Comparison of ENCODE assay signal across 8 cellular contexts in genomic region chr3:57596495-57597239, GRCh38. TPM values are rescaled to one million over a fixed set of nuclear protein-coding genes. Genes with fewer than 3 reads are reported as not detected.
DNase-seq lines count a peak whose midpoint lies in the region; ATAC-seq and TF ChIP-seq lines count a peak whose summit lies in the region.

No MANE protein-coding gene starts in this region.

- peaks cover 45% of the 10 kb centered on the region for H3K4me1 Mint-ChIP-seq in activated naive CD8-positive, alpha-beta T cell treated with anti-CD3 and anti-CD28 coated beads, Interleukin-2, amount 50 U/mL, for 24 hours

- no peak for TF ChIP-seq CTCF in ovary (IDR thresholded peaks at IDR 0.05)

- peak overlapping the region; percentile 100 for H3K27ac Mint-ChIP-seq in activated naive CD8-positive, alpha-beta T cell treated with anti-CD3 and anti-CD28 coated beads, Interleukin-2, amount 50 U/mL, for 24 hours

- H3K27ac ChIP-seq in ovary (peak overlapping the region; percentile 83 to 97), thymus (ENCODE audit: low read depth) (peak overlapping the region; percentile 99)

- peak; percentile 7 for ATAC-seq in HG03571 (IDR thresholded peaks at IDR 0.05; ENCODE audit: unreplicated experiment)
- peak; percentile 1 for ATAC-seq in activated naive CD8-positive, alpha-beta T cell treated with anti-CD3 and anti-CD28 coated beads, Interleukin-2, amount 50 U/mL, for 24 hours
- peak; percentile 74 for ATAC-seq in Right ventricle myocardium superior (ENCODE audit: poor library complexity)

- H3K4me3 ChIP-seq in ovary (peak overlapping the region; percentile 97), thymus (ENCODE audit: low read length) (peak overlapping the region; percentile 85)

- WGBS in ovary, 3 donors, result 0 to 1% (median 0%) methylated on average over 33 to 35 of the region's 35 CpGs
- WGBS in thymus, result under 1% methylated on average over 35 of the region's 35 CpGs

- H3K9me3 ChIP-seq in ovary (no peaks in the 10 kb centered on the region), thymus (ENCODE audit: control insufficient read depth) (no peaks in the 10 kb centered on the region)

- peaks cover 33% of the 10 kb centered on the region for H3K36me3 Mint-ChIP-seq in activated naive CD8-positive, alpha-beta T cell treated with anti-CD3 and anti-CD28 coated beads, Interleukin-2, amount 50 U/mL, for 24 hours (ENCODE audit: low read depth)

- peak overlapping the region; percentile 98 for H3K4me3 Mint-ChIP-seq in activated naive CD8-positive, alpha-beta T cell treated with anti-CD3 and anti-CD28 coated beads, Interleukin-2, amount 50 U/mL, for 24 hours

- TF ChIP-seq POLR2A in ovary (IDR thresholded peaks at IDR 0.05), result no peak

- H3K36me3 ChIP-seq in ovary, result no peaks in the 10 kb centered on the region
- H3K36me3 ChIP-seq in thymus (ENCODE audit: control insufficient read depth, insufficient read depth), result no peaks in the 10 kb centered on the region

- H3K9me3 Mint-ChIP-seq in activated naive CD8-positive, alpha-beta T cell treated with anti-CD3 and anti-CD28 coated beads, Interleukin-2, amount 50 U/mL, for 24 hours, result no peaks in the 10 kb centered on the region

- DNase-seq in NCI-H1417 (lab: John Stamatoyannopoulos, UW), result peak; percentile 3 to 42 (median 40)
- DNase-seq in NCI-H1417 treated with DMSO at 0.1 percent for 48 hours (lab: John Stamatoyannopoulos, UW), result no peak
- peak; percentile 61 for DNase-seq in SKM-1 (lab: John Stamatoyannopoulos, UW; ENCODE audit: unreplicated experiment)
- peak; percentile 63 for DNase-seq in activated naive CD8-positive, alpha-beta T cell treated with anti-CD3 and anti-CD28 coated beads, Interleukin-2, amount 50 U/mL, for 24 hours
- peak; percentile 90 for DNase-seq in Right ventricle myocardium superior
- DNase-seq in ovary, result peak; percentile 68 to 84 (median 77)

- intact Hi-C loops in Right ventricle myocardium superior (cut with DNase I), result loop anchor here (5.0 kb wide), 2 partner anchors 39 to 161 kb away; partner anchors contain the start of genes PDE12 and SLMAP
- intact Hi-C loops in ovary (cut with DNase I), result loop anchor here in 1 of 4 donors (2.0 kb wide), 2 partner anchors 40 to 96 kb away; partner anchors contain the start of genes DENND6A and PDE12

- no peak for TF ChIP-seq EP300 in ovary (IDR thresholded peaks at IDR 0.05)

- H3K27me3 ChIP-seq in ovary (no peaks in the 10 kb centered on the region), thymus (ENCODE audit: control insufficient read depth, insufficient read depth) (no peaks in the 10 kb centered on the region)

- peaks cover 3% of the 10 kb centered on the region for H3K27me3 Mint-ChIP-seq in activated naive CD8-positive, alpha-beta T cell treated with anti-CD3 and anti-CD28 coated beads, Interleukin-2, amount 50 U/mL, for 24 hours

- peaks cover 7% of the 10 kb centered on the region for H3K4me1 ChIP-seq in ovary (ENCODE audit: insufficient read depth)
- peaks cover 9% of the 10 kb centered on the region for H3K4me1 ChIP-seq in thymus (ENCODE audit: control insufficient read depth, insufficient read depth, low read length)

RNA-seq across cellular contexts. Expression of gene ARF4, which starts 0.5 kb away (rescaled TPM):
- 59.0 TPM for total RNA-seq in Right ventricle myocardium superior
- total RNA-seq in ovary, result 100 to 1,000 TPM in 6 of 7 donors, 10 to 100 TPM in 1; 84.5 to 149 (median 131) TPM
- polyA plus RNA-seq in ovary, result 100 to 1,000 TPM; 119 to 295 TPM
- 152 TPM for polyA plus RNA-seq in thymus

RNA-seq across cellular contexts. Expression of gene PDE12, which starts 40.6 kb away (rescaled TPM):
- 9.0 TPM for total RNA-seq in Right ventricle myocardium superior
- 10 to 100 TPM in 6 of 7 donors, 1 to 10 TPM in 1; 8.7 to 24.2 (median 17.8) TPM for total RNA-seq in ovary
- polyA plus RNA-seq in ovary, result 1 to 10 TPM; 4.6 to 7.3 TPM
- 5.7 TPM for polyA plus RNA-seq in thymus

RNA-seq across cellular contexts. Expression of gene DNAH12, which starts 52.5 kb away (rescaled TPM):
- total RNA-seq in Right ventricle myocardium superior, result 0.08 TPM
- total RNA-seq in ovary, result 10 to 100 TPM in 1 of 7 donors, 1 to 10 TPM in 2, under 1 TPM in 4; 0.20 to 20.1 (median 0.95) TPM
- under 1 TPM; 0.28 to 0.29 TPM for polyA plus RNA-seq in ovary
- 1.2 TPM for polyA plus RNA-seq in thymus

Comparison
In these comparisons a context has a peak if more than half of its experiments do, and no peak if none do; other contexts are left out.
1. ATAC-seq: peak in every context shown above with its lines; median percentile 74 in Right ventricle myocardium superior; 7 in HG03571; 1 in activated naive CD8-positive, alpha-beta T cell treated with anti-CD3 and anti-CD28 coated beads, Interleukin-2, amount 50 U/mL, for 24 hours.